14 cellular contexts compared by ENCODE assay signal in the genomic region with DNA sequence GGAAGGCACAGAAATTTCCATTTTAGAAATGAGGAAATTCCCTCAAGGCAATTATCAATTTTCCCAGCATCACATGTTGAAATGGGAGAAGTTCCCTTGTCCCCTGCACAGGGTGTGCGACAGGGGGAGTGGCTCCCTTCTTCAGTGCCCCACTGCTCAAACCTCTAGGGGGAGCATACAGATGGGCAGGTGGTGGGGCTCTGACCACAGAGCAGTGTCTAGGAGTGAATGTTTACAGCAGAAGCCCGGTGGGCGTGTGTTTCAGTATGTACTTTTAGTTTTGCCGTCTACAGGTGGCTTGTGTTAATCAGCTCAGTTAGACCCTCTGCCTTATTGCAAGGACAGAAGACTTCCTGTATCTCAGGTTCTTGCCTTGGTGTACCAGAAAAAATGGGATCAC.
DNase-seq lines count a peak whose midpoint lies in the region; ATAC-seq and TF ChIP-seq lines count a peak whose summit lies in the region.
"Had no signal": no experiment of that assay in that cellular context is flagged by ENCODE, and none has a peak within 500 bp of the region (broad histone marks: within the 10 kb centered on the region; RNA-seq: fewer than 3 reads in every experiment).

No MANE protein-coding gene starts in this region.

- no peak overlapping the region for H3K27ac ChIP-seq in HCT116 (ENCODE audit: low read depth, low read length)
- H3K27ac ChIP-seq: heart left ventricle, left ventricle myocardium inferior, upper lobe of right lung had no signal

- peak; percentile 14 for DNase-seq in BE2C
- no peak for DNase-seq in HCT116 (ENCODE audit: low read depth, low spot score)
- no peak for DNase-seq in SIG-M5 treated with dmso at 0.1 percent for 504 hours (lab: John Stamatoyannopoulos, UW; ENCODE audit: unreplicated experiment)
- no peak for DNase-seq in NCI-H345 treated with DMSO at 0.1 percent for 48 hours (lab: John Stamatoyannopoulos, UW; ENCODE audit: unreplicated experiment)
- DNase-seq in GM13976 (ENCODE audit: low spot score): no peak
- DNase-seq in NK-92 (lab: John Stamatoyannopoulos, UW; ENCODE audit: unreplicated experiment): no peak
- DNase-seq: activated gamma-delta T cell, heart left ventricle, left ventricle myocardium inferior, MG63, NCI-H510A treated with DMSO at 0.1 percent for 48 hours, upper lobe of right lung had no signal

- H3K9me3 ChIP-seq in BE2C (no peaks in the 10 kb centered on the region), HCT116 (ENCODE audit: control insufficient read depth in 1 of 2, insufficient read depth in 1 of 2, low read depth in 1 of 2, low read length in 2 of 2) (no peaks in the 10 kb centered on the region)
- H3K9me3 ChIP-seq: upper lobe of right lung had no signal

- no peaks in the 10 kb centered on the region for H3K9me2 ChIP-seq in HCT116 (ENCODE audit: insufficient read depth)

- in situ Hi-C loops in GM13976 (cut with MboI; ENCODE audit: low sequenced_read_pairs, unreplicated experiment): no loop called here

- H3K4me2 ChIP-seq in HCT116 (ENCODE audit: low read length): no peak overlapping the region

- no TSS peak for BruUV-seq in HCT116 (replicated peaks; lab: Mats Ljungman, UMichigan)

- no peak overlapping the region for H2AFZ ChIP-seq in HCT116 (ENCODE audit: low read depth, low read length, poor library complexity, severe bottlenecking)

- no peak for TF ChIP-seq POLR2A in HCT116 (IDR thresholded peaks at IDR 0.05; ENCODE audit: borderline replicate concordance, extremely low read depth, insufficient read depth, insufficient read length)

- no peaks in the 10 kb centered on the region for H4K20me1 ChIP-seq in HCT116 (ENCODE audit: insufficient read depth)

- no peaks in the 10 kb centered on the region for H3K36me3 ChIP-seq in BE2C
- no peaks in the 10 kb centered on the region for H3K36me3 ChIP-seq in HCT116 (ENCODE audit: control insufficient read depth in 1 of 2, insufficient read depth in 2 of 2, low read length in 2 of 2)
- H3K36me3 ChIP-seq: heart left ventricle, left ventricle myocardium inferior, MG63, upper lobe of right lung had no signal

- H3K4me3 ChIP-seq in BE2C (ENCODE audit: low read depth, low read length) (no peak overlapping the region), HCT116 (replicated peaks in 1 of 2; ENCODE audit: low read depth in 1 of 2, low read length in 2 of 2) (no peak overlapping the region)
- H3K4me3 ChIP-seq: heart left ventricle, left ventricle myocardium inferior, MG63, upper lobe of right lung had no signal

- H3K27me3 ChIP-seq in BE2C (no peaks in the 10 kb centered on the region), HCT116 (ENCODE audit: insufficient read depth, low read length) (no peaks in the 10 kb centered on the region)
- H3K27me3 ChIP-seq: heart left ventricle, MG63, upper lobe of right lung had no signal

- CTCF ChIA-PET in HCT116 (lab: Charles Lee): no interaction called here

- H3K79me2 ChIP-seq in HCT116 (ENCODE audit: insufficient read depth, low read length): no peaks in the 10 kb centered on the region

- TF ChIP-seq CTCF in BE2C (IDR thresholded peaks at IDR 0.05; ENCODE audit: low read depth, low read length) (peak; percentile 43), HCT116 (IDR thresholded peaks at IDR 0.05 in 2 of 3, conservative IDR thresholded peaks at IDR 0.05 in 1 of 3; ENCODE audit: borderline replicate concordance in 1 of 3, insufficient read depth in 1 of 3, low read depth in 2 of 3, low read length in 2 of 3) (no peak), GM13976 (IDR thresholded peaks at IDR 0.05; ENCODE audit: borderline replicate concordance, control extremely low read depth, extremely low read depth, insufficient read depth, missing control alignments) (no peak)

- ATAC-seq in GM19324 (IDR thresholded peaks at IDR 0.05; ENCODE audit: low FRiP score, unreplicated experiment) (peak; percentile 49), HCT116 (0 out of 2 replicates have a peak, but pooled peaks have one; percentile 38), HG03439 (IDR thresholded peaks at IDR 0.05; ENCODE audit: unreplicated experiment) (peak; percentile 53)
- ATAC-seq: heart left ventricle, upper lobe of right lung had no signal

- intact Hi-C loops in HCT116 (cut with micrococcal nuclease): no loop called here

- POLR2A ChIA-PET in HCT116 (lab: Charles Lee): no interaction called here

- RAD21 ChIA-PET in HCT116 (lab: Charles Lee; ENCODE audit: low non-redundant PET in 1 of 2, low total read pairs in 2 of 2, uncharacterized antibody in 2 of 2, unreplicated experiment in 2 of 2): no interaction called here

- H3K4me1 ChIP-seq in BE2C (peaks cover 11% of the 10 kb centered on the region), HCT116 (ENCODE audit: control insufficient read depth in 1 of 2, insufficient read depth in 2 of 2, low read length in 2 of 2) (no peaks in the 10 kb centered on the region)
- H3K4me1 ChIP-seq: left ventricle myocardium inferior, upper lobe of right lung had no signal

- no peak for TF ChIP-seq RAD21 in HCT116 (IDR thresholded peaks at IDR 0.05; ENCODE audit: low read depth)

- H3K9ac ChIP-seq in HCT116 (ENCODE audit: low read length): no peak overlapping the region

TF ChIP-seq in HCT116, 20 proteins besides CTCF, POLR2A, EP300 and RAD21 (continues in another document):
- TF ChIP-seq FOSL1 (IDR thresholded peaks at IDR 0.05; ENCODE audit: low read depth): no peak
- TF ChIP-seq ZFX (IDR thresholded peaks at IDR 0.05): no peak
- TF ChIP-seq ZNF274 (IDR thresholded peaks at IDR 0.05; ENCODE audit: low read depth, low read length): no peak
- TF ChIP-seq POLR2AphosphoS5 (IDR thresholded peaks at IDR 0.05; ENCODE audit: low read depth, low read length): no peak
- no peak for TF ChIP-seq EZH2phosphoT487 (IDR thresholded peaks at IDR 0.05; ENCODE audit: borderline replicate concordance)
- no peak for TF ChIP-seq TCF7L2 (IDR thresholded peaks at IDR 0.05; ENCODE audit: borderline replicate concordance, extremely low read depth, insufficient read depth, insufficient read length)
- TF ChIP-seq, protein P1, sequence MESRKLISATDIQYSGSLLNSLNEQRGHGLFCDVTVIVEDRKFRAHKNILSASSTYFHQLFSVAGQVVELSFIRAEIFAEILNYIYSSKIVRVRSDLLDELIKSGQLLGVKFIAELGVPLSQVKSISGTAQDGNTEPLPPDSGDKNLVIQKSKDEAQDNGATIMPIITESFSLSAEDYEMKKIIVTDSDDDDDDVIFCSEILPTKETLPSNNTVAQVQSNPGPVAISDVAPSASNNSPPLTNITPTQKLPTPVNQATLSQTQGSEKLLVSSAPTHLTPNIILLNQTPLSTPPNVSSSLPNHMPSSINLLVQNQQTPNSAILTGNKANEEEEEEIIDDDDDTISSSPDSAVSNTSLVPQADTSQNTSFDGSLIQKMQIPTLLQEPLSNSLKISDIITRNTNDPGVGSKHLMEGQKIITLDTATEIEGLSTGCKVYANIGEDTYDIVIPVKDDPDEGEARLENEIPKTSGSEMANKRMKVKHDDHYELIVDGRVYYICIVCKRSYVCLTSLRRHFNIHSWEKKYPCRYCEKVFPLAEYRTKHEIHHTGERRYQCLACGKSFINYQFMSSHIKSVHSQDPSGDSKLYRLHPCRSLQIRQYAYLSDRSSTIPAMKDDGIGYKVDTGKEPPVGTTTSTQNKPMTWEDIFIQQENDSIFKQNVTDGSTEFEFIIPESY (IDR thresholded peaks at IDR 0.05; ENCODE audit: extremely low read depth, insufficient replicate concordance, low read length): no peak
- no peak for TF ChIP-seq JUND (IDR thresholded peaks at IDR 0.05)
- no peak for TF ChIP-seq ELF1 (IDR thresholded peaks at IDR 0.05; ENCODE audit: borderline replicate concordance, low read depth)
- TF ChIP-seq CEBPB (IDR thresholded peaks at IDR 0.05; ENCODE audit: low read depth): no peak
- no peak for TF ChIP-seq SRF (IDR thresholded peaks at IDR 0.05; ENCODE audit: low read depth)
- TF ChIP-seq EZH2 (IDR thresholded peaks at IDR 0.05): no peak
- no peak for TF ChIP-seq CBX3 (IDR thresholded peaks at IDR 0.05; ENCODE audit: low read depth)
- no peak for TF ChIP-seq SP1 (IDR thresholded peaks at IDR 0.05; ENCODE audit: low read depth)
- TF ChIP-seq EGR1 (IDR thresholded peaks at IDR 0.05; ENCODE audit: low read depth): no peak
- TF ChIP-seq YY1 (IDR thresholded peaks at IDR 0.05; ENCODE audit: extremely low read depth, insufficient replicate concordance, low read depth, low read length): no peak
- TF ChIP-seq, protein P2, sequence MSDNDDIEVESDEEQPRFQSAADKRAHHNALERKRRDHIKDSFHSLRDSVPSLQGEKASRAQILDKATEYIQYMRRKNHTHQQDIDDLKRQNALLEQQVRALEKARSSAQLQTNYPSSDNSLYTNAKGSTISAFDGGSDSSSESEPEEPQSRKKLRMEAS (IDR thresholded peaks at IDR 0.05): no peak
- TF ChIP-seq SIN3A (IDR thresholded peaks at IDR 0.05; ENCODE audit: low read depth): no peak
- TF ChIP-seq, protein P3, sequence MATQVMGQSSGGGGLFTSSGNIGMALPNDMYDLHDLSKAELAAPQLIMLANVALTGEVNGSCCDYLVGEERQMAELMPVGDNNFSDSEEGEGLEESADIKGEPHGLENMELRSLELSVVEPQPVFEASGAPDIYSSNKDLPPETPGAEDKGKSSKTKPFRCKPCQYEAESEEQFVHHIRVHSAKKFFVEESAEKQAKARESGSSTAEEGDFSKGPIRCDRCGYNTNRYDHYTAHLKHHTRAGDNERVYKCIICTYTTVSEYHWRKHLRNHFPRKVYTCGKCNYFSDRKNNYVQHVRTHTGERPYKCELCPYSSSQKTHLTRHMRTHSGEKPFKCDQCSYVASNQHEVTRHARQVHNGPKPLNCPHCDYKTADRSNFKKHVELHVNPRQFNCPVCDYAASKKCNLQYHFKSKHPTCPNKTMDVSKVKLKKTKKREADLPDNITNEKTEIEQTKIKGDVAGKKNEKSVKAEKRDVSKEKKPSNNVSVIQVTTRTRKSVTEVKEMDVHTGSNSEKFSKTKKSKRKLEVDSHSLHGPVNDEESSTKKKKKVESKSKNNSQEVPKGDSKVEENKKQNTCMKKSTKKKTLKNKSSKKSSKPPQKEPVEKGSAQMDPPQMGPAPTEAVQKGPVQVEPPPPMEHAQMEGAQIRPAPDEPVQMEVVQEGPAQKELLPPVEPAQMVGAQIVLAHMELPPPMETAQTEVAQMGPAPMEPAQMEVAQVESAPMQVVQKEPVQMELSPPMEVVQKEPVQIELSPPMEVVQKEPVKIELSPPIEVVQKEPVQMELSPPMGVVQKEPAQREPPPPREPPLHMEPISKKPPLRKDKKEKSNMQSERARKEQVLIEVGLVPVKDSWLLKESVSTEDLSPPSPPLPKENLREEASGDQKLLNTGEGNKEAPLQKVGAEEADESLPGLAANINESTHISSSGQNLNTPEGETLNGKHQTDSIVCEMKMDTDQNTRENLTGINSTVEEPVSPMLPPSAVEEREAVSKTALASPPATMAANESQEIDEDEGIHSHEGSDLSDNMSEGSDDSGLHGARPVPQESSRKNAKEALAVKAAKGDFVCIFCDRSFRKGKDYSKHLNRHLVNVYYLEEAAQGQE (IDR thresholded peaks at IDR 0.05; ENCODE audit: low read depth): no peak
